Comparison of ENCODE assay signal across 8 cellular contexts in the genomic region with DNA sequence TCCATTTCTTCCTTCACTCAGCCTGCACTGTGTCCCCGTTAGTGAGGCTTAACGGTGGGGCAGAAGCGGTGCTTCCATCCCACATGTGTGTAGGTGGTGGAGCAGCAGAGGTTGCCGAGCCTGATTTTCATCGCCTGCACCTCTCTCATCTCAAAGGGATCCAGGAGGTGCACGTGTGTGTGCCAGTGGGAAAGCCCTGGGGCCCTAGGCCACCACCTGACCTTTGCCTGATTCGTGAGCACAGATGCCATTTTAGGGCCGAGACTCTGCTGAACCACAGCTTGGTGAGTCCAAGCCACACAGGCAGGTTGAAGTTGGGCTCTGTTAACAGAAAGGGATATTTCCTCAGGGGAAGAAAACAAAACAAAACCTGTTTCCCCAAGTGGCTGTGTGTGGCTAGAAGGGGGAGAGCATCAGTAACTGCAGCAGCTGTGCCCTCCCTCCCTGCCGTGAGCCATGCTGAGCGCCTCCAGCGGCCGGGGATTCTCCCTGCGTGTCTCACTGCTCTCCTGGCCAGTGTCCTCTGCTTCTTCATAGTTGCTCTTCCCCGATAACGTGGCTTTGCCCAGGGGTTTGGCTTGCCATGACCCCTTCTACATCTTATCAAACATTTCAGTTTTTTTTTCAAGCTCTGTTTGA.
DNase-seq lines count a peak whose midpoint lies in the region; ATAC-seq and TF ChIP-seq lines count a peak whose summit lies in the region.

No MANE protein-coding gene starts in this region.

- DNase-seq in NCI-H1436 (lab: John Stamatoyannopoulos, UW): peak; percentile 64
- no peak for DNase-seq in NCI-H1436 treated with DMSO at 0.1 percent for 48 hours (lab: John Stamatoyannopoulos, UW)
- DNase-seq in WTC11 (ENCODE audit: low spot score): peak; percentile 74
- DNase-seq in medulla oblongata (ENCODE audit: extremely low spot score): peak; percentile 57
- no peak for DNase-seq in HUDEP-2 (lab: John Stamatoyannopoulos, UW; ENCODE audit: unreplicated experiment in 76 of 76)
- DNase-seq in ascending aorta (ENCODE audit: low spot score in 2 of 2): no peak

- H3K27me3 ChIP-seq in ascending aorta: no peaks in the 10 kb centered on the region

- no peak for TF ChIP-seq CTCF in WTC11 (IDR thresholded peaks at IDR 0.05)
- no peak for TF ChIP-seq CTCF in ascending aorta (IDR thresholded peaks at IDR 0.05)

- no peak overlapping the region for H3K4me3 ChIP-seq in ascending aorta

- peaks cover 3% of the 10 kb centered on the region; the same call in 1 of the 2 replicates for H3K36me3 Mint-ChIP-seq in WTC11
- H3K36me3 Mint-ChIP-seq in activated T-helper 17 cell treated with anti-CD3 and anti-CD28 coated beads, Interleukin-2, amount 50 U/mL, for 72 hours (ENCODE audit: low read depth): peaks cover 16% of the 10 kb centered on the region

- H3K36me3 ChIP-seq in ascending aorta: peaks cover 0 to 9% of the 10 kb centered on the region in 2 donors

- peak; percentile 89 for ATAC-seq in HG02642 (IDR thresholded peaks at IDR 0.05; ENCODE audit: poor library complexity, unreplicated experiment)
- peak; percentile 86 for ATAC-seq in WTC11
- no peak for ATAC-seq in activated T-helper 17 cell treated with anti-CD3 and anti-CD28 coated beads, Interleukin-2, amount 50 U/mL, for 72 hours (replicated peaks)

- H3K9me3 ChIP-seq in ascending aorta: no peaks in the 10 kb centered on the region

- H3K4me1 Mint-ChIP-seq in WTC11: peaks cover 24% of the 10 kb centered on the region
- H3K4me1 Mint-ChIP-seq in activated T-helper 17 cell treated with anti-CD3 and anti-CD28 coated beads, Interleukin-2, amount 50 U/mL, for 72 hours: peaks cover 14% of the 10 kb centered on the region

- CTCF ChIA-PET in WTC11 (lab: Charles Lee): interaction anchor here (0.6 to 1.9 kb wide), 10 partner anchors 9 to 117 kb away, joined by 3 to 7 read pairs (median 4); partner anchors contain the start of gene MAPRE2

- POLR2A ChIA-PET in WTC11 (lab: Charles Lee): interaction anchor here (0.9 kb wide), 1 partner anchor 82 kb away, joined by 5 read pairs; the partner anchor contains the start of gene MAPRE2

- H3K27ac ChIP-seq in ascending aorta: no peak overlapping the region

- no peak overlapping the region for H3K4me3 Mint-ChIP-seq in WTC11
- no peak overlapping the region for H3K4me3 Mint-ChIP-seq in activated T-helper 17 cell treated with anti-CD3 and anti-CD28 coated beads, Interleukin-2, amount 50 U/mL, for 72 hours

- H3K9me3 Mint-ChIP-seq in WTC11: peaks cover 8% of the 10 kb centered on the region
- H3K9me3 Mint-ChIP-seq in activated T-helper 17 cell treated with anti-CD3 and anti-CD28 coated beads, Interleukin-2, amount 50 U/mL, for 72 hours: no peaks in the 10 kb centered on the region

- H3K27ac Mint-ChIP-seq in WTC11: peak overlapping the region; percentile 71
- H3K27ac Mint-ChIP-seq in activated T-helper 17 cell treated with anti-CD3 and anti-CD28 coated beads, Interleukin-2, amount 50 U/mL, for 72 hours: no peak overlapping the region

- no peaks in the 10 kb centered on the region for H3K27me3 Mint-ChIP-seq in WTC11 (ENCODE audit: low read depth)
- no peaks in the 10 kb centered on the region for H3K27me3 Mint-ChIP-seq in activated T-helper 17 cell treated with anti-CD3 and anti-CD28 coated beads, Interleukin-2, amount 50 U/mL, for 72 hours

- peaks cover 3 to 16% of the 10 kb centered on the region in 2 donors for H3K4me1 ChIP-seq in ascending aorta

- intact Hi-C loops in ascending aorta (cut with DNase I): no loop called here

TF ChIP-seq in WTC11, 78 proteins besides CTCF, POLR2A, EP300 and RAD21 (continues in another document):
- TF ChIP-seq TEAD4 (CRISPR knock-in tag; IDR thresholded peaks at IDR 0.05): no peak
- no peak for TF ChIP-seq STAT6 (CRISPR knock-in tag; conservative IDR thresholded peaks at IDR 0.05; ENCODE audit: low read depth)
- no peak for TF ChIP-seq CDX4 (CRISPR knock-in tag; IDR thresholded peaks at IDR 0.05; ENCODE audit: borderline replicate concordance)
- TF ChIP-seq, protein P1, sequence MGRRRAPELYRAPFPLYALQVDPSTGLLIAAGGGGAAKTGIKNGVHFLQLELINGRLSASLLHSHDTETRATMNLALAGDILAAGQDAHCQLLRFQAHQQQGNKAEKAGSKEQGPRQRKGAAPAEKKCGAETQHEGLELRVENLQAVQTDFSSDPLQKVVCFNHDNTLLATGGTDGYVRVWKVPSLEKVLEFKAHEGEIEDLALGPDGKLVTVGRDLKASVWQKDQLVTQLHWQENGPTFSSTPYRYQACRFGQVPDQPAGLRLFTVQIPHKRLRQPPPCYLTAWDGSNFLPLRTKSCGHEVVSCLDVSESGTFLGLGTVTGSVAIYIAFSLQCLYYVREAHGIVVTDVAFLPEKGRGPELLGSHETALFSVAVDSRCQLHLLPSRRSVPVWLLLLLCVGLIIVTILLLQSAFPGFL (CRISPR knock-in tag; IDR thresholded peaks at IDR 0.05; ENCODE audit: borderline replicate concordance): no peak
- TF ChIP-seq CREM (CRISPR knock-in tag; IDR thresholded peaks at IDR 0.05): no peak
- no peak for TF ChIP-seq NFATC4 (CRISPR knock-in tag; IDR thresholded peaks at IDR 0.05)
- TF ChIP-seq JUN (CRISPR knock-in tag; IDR thresholded peaks at IDR 0.05): no peak
- no peak for TF ChIP-seq NFYB (CRISPR knock-in tag; conservative IDR thresholded peaks at IDR 0.05; ENCODE audit: low read depth)
- TF ChIP-seq MAX (CRISPR knock-in tag; IDR thresholded peaks at IDR 0.05): no peak
- TF ChIP-seq, protein P2, sequence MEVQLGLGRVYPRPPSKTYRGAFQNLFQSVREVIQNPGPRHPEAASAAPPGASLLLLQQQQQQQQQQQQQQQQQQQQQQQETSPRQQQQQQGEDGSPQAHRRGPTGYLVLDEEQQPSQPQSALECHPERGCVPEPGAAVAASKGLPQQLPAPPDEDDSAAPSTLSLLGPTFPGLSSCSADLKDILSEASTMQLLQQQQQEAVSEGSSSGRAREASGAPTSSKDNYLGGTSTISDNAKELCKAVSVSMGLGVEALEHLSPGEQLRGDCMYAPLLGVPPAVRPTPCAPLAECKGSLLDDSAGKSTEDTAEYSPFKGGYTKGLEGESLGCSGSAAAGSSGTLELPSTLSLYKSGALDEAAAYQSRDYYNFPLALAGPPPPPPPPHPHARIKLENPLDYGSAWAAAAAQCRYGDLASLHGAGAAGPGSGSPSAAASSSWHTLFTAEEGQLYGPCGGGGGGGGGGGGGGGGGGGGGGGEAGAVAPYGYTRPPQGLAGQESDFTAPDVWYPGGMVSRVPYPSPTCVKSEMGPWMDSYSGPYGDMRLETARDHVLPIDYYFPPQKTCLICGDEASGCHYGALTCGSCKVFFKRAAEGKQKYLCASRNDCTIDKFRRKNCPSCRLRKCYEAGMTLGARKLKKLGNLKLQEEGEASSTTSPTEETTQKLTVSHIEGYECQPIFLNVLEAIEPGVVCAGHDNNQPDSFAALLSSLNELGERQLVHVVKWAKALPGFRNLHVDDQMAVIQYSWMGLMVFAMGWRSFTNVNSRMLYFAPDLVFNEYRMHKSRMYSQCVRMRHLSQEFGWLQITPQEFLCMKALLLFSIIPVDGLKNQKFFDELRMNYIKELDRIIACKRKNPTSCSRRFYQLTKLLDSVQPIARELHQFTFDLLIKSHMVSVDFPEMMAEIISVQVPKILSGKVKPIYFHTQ (CRISPR knock-in tag; IDR thresholded peaks at IDR 0.05): no peak
- no peak for TF ChIP-seq ZNF232 (CRISPR knock-in tag; IDR thresholded peaks at IDR 0.05)
- TF ChIP-seq RORB (CRISPR knock-in tag; IDR thresholded peaks at IDR 0.05): no peak
- TF ChIP-seq, protein P3, sequence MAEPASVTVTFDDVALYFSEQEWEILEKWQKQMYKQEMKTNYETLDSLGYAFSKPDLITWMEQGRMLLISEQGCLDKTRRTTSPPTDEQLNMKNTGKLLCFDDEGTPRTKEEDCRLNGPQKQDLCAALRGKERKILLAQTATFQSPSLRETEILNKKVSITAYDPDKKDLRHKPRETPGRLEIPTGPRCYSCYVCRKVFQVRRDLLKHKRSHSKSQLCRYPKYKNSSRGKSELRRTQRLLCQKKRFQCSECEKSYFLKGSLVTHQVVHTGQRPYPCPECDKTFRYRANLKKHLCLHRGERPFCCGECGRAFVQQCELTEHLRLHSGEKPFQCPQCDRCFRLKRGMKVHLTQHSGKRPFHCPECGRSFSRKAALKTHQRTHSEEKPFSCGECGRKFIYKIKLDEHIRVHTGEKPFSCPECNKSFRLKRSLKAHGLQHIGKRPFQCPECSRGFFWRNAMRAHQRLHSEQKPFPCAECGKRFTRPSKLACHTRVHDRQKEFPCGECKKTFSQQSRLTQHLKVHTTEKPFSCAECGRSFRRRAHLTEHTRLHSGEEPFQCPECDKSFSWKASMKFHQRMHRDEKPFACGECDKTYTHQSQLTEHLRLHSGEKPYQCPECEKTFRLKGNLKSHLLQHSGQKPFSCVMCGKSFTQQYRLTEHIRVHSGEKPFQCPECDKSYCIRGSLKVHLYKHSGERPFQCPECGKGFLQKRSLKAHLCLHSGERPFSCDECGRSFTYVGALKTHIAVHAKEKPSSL (CRISPR knock-in tag; conservative IDR thresholded peaks at IDR 0.05): no peak

Comparison
In these comparisons a context has a peak if more than half of its experiments do, and no peak if none do; other contexts are left out.
1. DNase-seq: peak in NCI-H1436 (single experiment), WTC11 (single experiment) and medulla oblongata (single experiment); none in NCI-H1436 treated with DMSO at 0.1 percent for 48 hours (single experiment), HUDEP-2 (0 of 76) and ascending aorta (0 of 2).